In the genomic region with DNA sequence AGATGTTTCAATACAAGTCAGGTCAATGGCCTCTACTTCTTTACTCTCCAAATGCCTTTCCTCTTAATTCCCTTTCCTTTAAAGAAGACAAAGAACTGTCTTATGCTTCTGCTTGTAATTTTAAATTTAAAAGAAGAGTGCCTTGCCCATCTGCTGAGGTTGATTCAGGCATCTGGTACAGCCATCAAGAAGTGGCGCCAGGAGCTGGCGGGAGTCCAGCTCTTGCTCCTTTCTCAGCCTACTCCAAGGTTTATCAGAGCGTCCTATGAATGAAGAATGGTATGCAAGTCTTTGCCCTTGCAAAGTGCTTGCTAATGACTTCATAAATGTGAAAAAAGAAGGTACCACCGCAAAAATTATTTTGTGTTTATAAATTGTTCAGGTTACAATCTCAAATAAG, we compare ENCODE assay signal across 1 cellular context.
TF ChIP-seq lines count a peak whose summit lies in the region.

No MANE protein-coding gene starts in this region.

TF ChIP-seq in HCT116, 20 proteins besides CTCF, POLR2A, EP300 and RAD21 (continued from another document):
- TF ChIP-seq, protein P1, sequence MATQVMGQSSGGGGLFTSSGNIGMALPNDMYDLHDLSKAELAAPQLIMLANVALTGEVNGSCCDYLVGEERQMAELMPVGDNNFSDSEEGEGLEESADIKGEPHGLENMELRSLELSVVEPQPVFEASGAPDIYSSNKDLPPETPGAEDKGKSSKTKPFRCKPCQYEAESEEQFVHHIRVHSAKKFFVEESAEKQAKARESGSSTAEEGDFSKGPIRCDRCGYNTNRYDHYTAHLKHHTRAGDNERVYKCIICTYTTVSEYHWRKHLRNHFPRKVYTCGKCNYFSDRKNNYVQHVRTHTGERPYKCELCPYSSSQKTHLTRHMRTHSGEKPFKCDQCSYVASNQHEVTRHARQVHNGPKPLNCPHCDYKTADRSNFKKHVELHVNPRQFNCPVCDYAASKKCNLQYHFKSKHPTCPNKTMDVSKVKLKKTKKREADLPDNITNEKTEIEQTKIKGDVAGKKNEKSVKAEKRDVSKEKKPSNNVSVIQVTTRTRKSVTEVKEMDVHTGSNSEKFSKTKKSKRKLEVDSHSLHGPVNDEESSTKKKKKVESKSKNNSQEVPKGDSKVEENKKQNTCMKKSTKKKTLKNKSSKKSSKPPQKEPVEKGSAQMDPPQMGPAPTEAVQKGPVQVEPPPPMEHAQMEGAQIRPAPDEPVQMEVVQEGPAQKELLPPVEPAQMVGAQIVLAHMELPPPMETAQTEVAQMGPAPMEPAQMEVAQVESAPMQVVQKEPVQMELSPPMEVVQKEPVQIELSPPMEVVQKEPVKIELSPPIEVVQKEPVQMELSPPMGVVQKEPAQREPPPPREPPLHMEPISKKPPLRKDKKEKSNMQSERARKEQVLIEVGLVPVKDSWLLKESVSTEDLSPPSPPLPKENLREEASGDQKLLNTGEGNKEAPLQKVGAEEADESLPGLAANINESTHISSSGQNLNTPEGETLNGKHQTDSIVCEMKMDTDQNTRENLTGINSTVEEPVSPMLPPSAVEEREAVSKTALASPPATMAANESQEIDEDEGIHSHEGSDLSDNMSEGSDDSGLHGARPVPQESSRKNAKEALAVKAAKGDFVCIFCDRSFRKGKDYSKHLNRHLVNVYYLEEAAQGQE (IDR thresholded peaks at IDR 0.05; ENCODE audit: low read depth) = no peak
- no peak for TF ChIP-seq YY1 (IDR thresholded peaks at IDR 0.05; ENCODE audit: extremely low read depth, insufficient replicate concordance, low read depth, low read length)
